Comparison of ENCODE assay signal across 19 cellular contexts in genomic region chr9:6214451-6214850, GRCh38. TPM values are rescaled to one million over a fixed set of nuclear protein-coding genes. Genes with fewer than 3 reads are reported as not detected.
DNase-seq lines count a peak whose midpoint lies in the region; TF ChIP-seq lines count a peak whose summit lies in the region.
"Had no signal": no experiment of that assay in that cellular context is flagged by ENCODE, and none has a peak within 500 bp of the region (broad histone marks: within the 10 kb centered on the region; RNA-seq: fewer than 3 reads in every experiment).

No MANE protein-coding gene starts in this region.

- 83 to 85% methylated on average over 1 of the region's 1 CpG for WGBS in sigmoid colon, 2 donors

- TF ChIP-seq EP300 in sigmoid colon (IDR thresholded peaks at IDR 0.05) = no peak

- in situ Hi-C loops in GM13976 (cut with MboI; ENCODE audit: low sequenced_read_pairs, unreplicated experiment) = no loop called here

- H3K4me1 ChIP-seq in adipocyte (ENCODE audit: control insufficient read depth, insufficient read depth, low read length) (peaks cover 52% of the 10 kb centered on the region), sigmoid colon (peaks cover 0 to 28% (median 22%) of the 10 kb centered on the region in 4 donors), Karpas-422 (ENCODE audit: low read length) (no peaks in the 10 kb centered on the region)
- H3K4me1 ChIP-seq: colonic mucosa, SJCRH30, testis had no signal

- H3K27me3 ChIP-seq in adipocyte (replicated peaks; ENCODE audit: control insufficient read depth, insufficient read depth, low read length) (no peaks in the 10 kb centered on the region), sigmoid colon (no peaks in the 10 kb centered on the region), Karpas-422 (ENCODE audit: low read length) (no peaks in the 10 kb centered on the region; the same call in 1 of the 2 replicates)
- H3K27me3 ChIP-seq: colonic mucosa, neutrophil, SJCRH30, testis had no signal

- intact Hi-C loops in sigmoid colon (cut with DNase I) = loop anchor here (5.0 kb wide), 1 partner anchor 332 kb away; no protein-coding TSS in a partner anchor

- no peak overlapping the region for H3K4me2 ChIP-seq in Karpas-422 (ENCODE audit: low read depth, low read length, poor library complexity, severe bottlenecking)

- H2AFZ ChIP-seq in Karpas-422 (ENCODE audit: low read length) = no peak overlapping the region

- H3K4me3 ChIP-seq in adipocyte (ENCODE audit: low read length) (peak overlapping the region; percentile 67), fibroblast of pulmonary artery (replicated peaks; ENCODE audit: low read depth, low read length) (peak overlapping the region; percentile 80), sigmoid colon (no peak overlapping the region), Karpas-422 (ENCODE audit: low read length) (no peak overlapping the region)
- H3K4me3 ChIP-seq: colonic mucosa, SJCRH30, testis had no signal

- H3K27ac ChIP-seq in sigmoid colon (peak overlapping the region; percentile 73 to 87 (median 78)), Karpas-422 (ENCODE audit: low read length) (no peak overlapping the region)
- H3K27ac ChIP-seq: colonic mucosa, neutrophil, SJCRH30, testis had no signal

- H3K36me3 ChIP-seq in adipocyte (ENCODE audit: control insufficient read depth, insufficient read depth, low read length, severe bottlenecking) = no peaks in the 10 kb centered on the region
- H3K36me3 ChIP-seq in sigmoid colon = no peaks in the 10 kb centered on the region
- no peaks in the 10 kb centered on the region for H3K36me3 ChIP-seq in Karpas-422 (ENCODE audit: insufficient read depth, low read length)
- H3K36me3 ChIP-seq: colonic mucosa, neutrophil, SJCRH30 had no signal

- TF ChIP-seq POLR2A in sigmoid colon (IDR thresholded peaks at IDR 0.05) = no peak

- H3K9me3 ChIP-seq in adipocyte (ENCODE audit: control insufficient read depth, low read length) (peaks cover 16% of the 10 kb centered on the region), sigmoid colon (peaks cover 0 to 7% (median 2%) of the 10 kb centered on the region in 4 donors), Karpas-422 (ENCODE audit: low read length) (peaks cover 2% of the 10 kb centered on the region; the same call in 1 of the 2 replicates)
- H3K9me3 ChIP-seq: colonic mucosa, neutrophil, SJCRH30, testis had no signal

- H3K9ac ChIP-seq in adipocyte (ENCODE audit: low read length) = peak overlapping the region; percentile 60
- no peak overlapping the region for H3K9ac ChIP-seq in Karpas-422 (ENCODE audit: low read length)

- DNase-seq in GM04503 (ENCODE audit: low read depth) (peak; percentile 13), adipocyte (ENCODE audit: low read depth) (peak; percentile 29), fibroblast of pulmonary artery (ENCODE audit: low read depth) (peak; percentile 76), sigmoid colon (no peak), Karpas-422 (no peak), GM13976 (ENCODE audit: low spot score) (no peak), dedifferentiated amniotic fluid mesenchymal stem cell (ENCODE audit: extremely low spot score) (no peak)
- DNase-seq in activated T-cell treated with anti-CD3 and anti-CD28 coated beads, Interleukin-2, amount 50 U/mL, for 48 hours = no peak
- DNase-seq: activated CD4-positive, alpha-beta memory T cell treated with anti-CD3 and anti-CD28 coated beads for 36 hours; activated naive CD4-positive, alpha-beta T cell treated with Interleukin-2 at 50 U/mL for 16 hours; activated T-cell treated with anti-CD3 and anti-CD28 coated beads for 4 hours; CD8-positive, alpha-beta memory T cell; colonic mucosa; SJCRH30; stimulated activated CD4-positive, alpha-beta T cell treated with anti-CD3 and anti-CD28 coated beads, Interleukin-15, amount 100 ng/mL, for 24 hours; T-helper 17 cell; testis had no signal

- H3K79me2 ChIP-seq in Karpas-422 (ENCODE audit: low read length) = no peaks in the 10 kb centered on the region

- no peaks in the 10 kb centered on the region for H4K20me1 ChIP-seq in Karpas-422 (ENCODE audit: insufficient read depth, low read depth, low read length)

- TF ChIP-seq CTCF in fibroblast of pulmonary artery (IDR thresholded peaks at IDR 0.05; ENCODE audit: low read length, missing control alignments) = no peak
- TF ChIP-seq CTCF in sigmoid colon (IDR thresholded peaks at IDR 0.05) = no peak
- no peak for TF ChIP-seq CTCF in GM13976 (IDR thresholded peaks at IDR 0.05; ENCODE audit: borderline replicate concordance, control extremely low read depth, extremely low read depth, insufficient read depth, missing control alignments)

- no peaks in the 10 kb centered on the region for H3K9me2 ChIP-seq in Karpas-422 (replicated peaks; ENCODE audit: insufficient read depth, low read length)

RNA-seq across cellular contexts. Expression of gene IL33, which starts 1.2 kb away (rescaled TPM):
- total RNA-seq in sigmoid colon = 10 to 100 TPM; 33.5 to 73.2 (median 45.8) TPM
- 10 to 100 TPM in 2 of 3 donors, 1 to 10 TPM in 1; 1.6 to 14.6 (median 14.4) TPM for polyA plus RNA-seq in sigmoid colon
- not detected in 2 replicates for total RNA-seq in Karpas-422 (2014; rRNA removed; shearing (Covaris generic); ENCODE audit: low replicate concordance)
- total RNA-seq: activated CD4-positive, alpha-beta memory T cell treated with anti-CD3 and anti-CD28 coated beads for 36 hours; CD8-positive, alpha-beta memory T cell; OCI-LY7; T-helper 17 cell had no signal
- polyA plus RNA-seq: CD8-positive, alpha-beta memory T cell had no signal

Comparison
In these comparisons a context has a peak if more than half of its experiments do, and no peak if none do; other contexts are left out.
1. DNase-seq: peak in GM04503 (single experiment), adipocyte (single experiment) and fibroblast of pulmonary artery (single experiment); none in sigmoid colon (single experiment), Karpas-422 (single experiment), GM13976 (single experiment), dedifferentiated amniotic fluid mesenchymal stem cell (single experiment) and activated T-cell treated with anti-CD3 and anti-CD28 coated beads, Interleukin-2, amount 50 U/mL, for 48 hours (0 of 2).
2. H3K4me3 ChIP-seq: peak in adipocyte (single experiment) and fibroblast of pulmonary artery (single experiment); none in sigmoid colon (0 of 4) and Karpas-422 (single experiment).
3. RNA of gene IL33, which starts 1.2 kb away (total RNA-seq): 33.5 to 73.2 TPM in sigmoid colon; not detected in Karpas-422; every median in the first group is over 10 times any median in the second.